In the genomic region with DNA sequence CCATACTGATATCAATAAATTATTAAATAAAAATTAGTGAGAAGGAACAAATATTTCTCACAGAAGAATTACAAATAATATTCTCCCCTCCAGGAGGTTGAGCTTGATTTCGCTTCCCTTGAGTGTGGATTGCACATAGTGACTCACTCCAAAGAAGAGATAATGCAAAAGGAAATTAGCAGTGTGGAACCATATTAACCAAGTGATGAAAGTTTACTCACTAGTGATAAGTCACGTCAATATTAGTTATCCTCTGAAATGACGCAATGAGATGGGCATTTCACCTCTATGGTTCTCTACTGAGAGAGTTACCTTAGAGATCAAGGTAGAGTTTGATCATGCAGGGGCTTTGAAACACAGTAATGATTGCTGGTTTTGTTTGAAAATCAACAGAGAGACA, we compare ENCODE assay signal across 20 cellular contexts.
"Had no signal": no experiment of that assay in that cellular context is flagged by ENCODE, and none has a peak within 500 bp of the region (broad histone marks: within the 10 kb centered on the region; RNA-seq: fewer than 3 reads in every experiment).

No MANE protein-coding gene starts in this region.

- H3K4me3 Mint-ChIP-seq: activated CD4-positive, alpha-beta memory T cell treated with anti-CD3 and anti-CD28 coated beads for 36 hours; activated CD8-positive, alpha-beta memory T cell treated with anti-CD3 and anti-CD28 coated beads, Interleukin-2, amount 10 ng/mL, durations not matched to agents 7 days and 5 days; activated naive CD8-positive, alpha-beta T cell treated with anti-CD3 and anti-CD28 coated beads for 36 hours; activated T-helper 17 cell treated with anti-CD3 and anti-CD28 coated beads, Interleukin-2, amount 50 U/mL, for 72 hours; brain; nephron progenitor cell; stimulated activated memory B cell treated with anti-CD40 and anti-IgM and Interleukin-4, amounts not matched to agents 10 μg/mL and 1 μg/mL and 100 μg/mL, for 72 hours; WTC11 had no signal

- H3K36me3 Mint-ChIP-seq: activated CD4-positive, alpha-beta memory T cell treated with anti-CD3 and anti-CD28 coated beads for 36 hours; activated CD8-positive, alpha-beta memory T cell treated with anti-CD3 and anti-CD28 coated beads, Interleukin-2, amount 10 ng/mL, durations not matched to agents 7 days and 5 days; activated naive CD8-positive, alpha-beta T cell treated with anti-CD3 and anti-CD28 coated beads for 36 hours; stimulated activated memory B cell treated with anti-CD40 and anti-IgM and Interleukin-4, amounts not matched to agents 10 μg/mL and 1 μg/mL and 100 μg/mL, for 72 hours; WTC11 had no signal

- H3K27me3 Mint-ChIP-seq: activated CD8-positive, alpha-beta memory T cell treated with anti-CD3 and anti-CD28 coated beads, Interleukin-2, amount 10 ng/mL, durations not matched to agents 7 days and 5 days; brain; stimulated activated memory B cell treated with anti-CD40 and anti-IgM and Interleukin-4, amounts not matched to agents 10 μg/mL and 1 μg/mL and 100 μg/mL, for 72 hours had no signal

- ATAC-seq: activated CD8-positive, alpha-beta memory T cell treated with anti-CD3 and anti-CD28 coated beads, Interleukin-2, amount 10 ng/mL, durations not matched to agents 7 days and 5 days; activated T-helper 17 cell treated with anti-CD3 and anti-CD28 coated beads, Interleukin-2, amount 50 U/mL, for 72 hours; esophagus mucosa; left lung; stimulated activated memory B cell treated with anti-CD40 and anti-IgM and Interleukin-4, amounts not matched to agents 10 μg/mL and 1 μg/mL and 100 μg/mL, for 72 hours; WTC11 had no signal

- H3K36me3 ChIP-seq: left lung, spleen, thoracic aorta, upper lobe of left lung had no signal

- H3K4me3 ChIP-seq: left lung, spleen, thoracic aorta, upper lobe of left lung had no signal

- H3K9me3 Mint-ChIP-seq: activated CD4-positive, alpha-beta memory T cell treated with anti-CD3 and anti-CD28 coated beads for 36 hours; activated naive CD8-positive, alpha-beta T cell treated with anti-CD3 and anti-CD28 coated beads for 36 hours; activated T-helper 17 cell treated with anti-CD3 and anti-CD28 coated beads, Interleukin-2, amount 50 U/mL, for 72 hours; stimulated activated memory B cell treated with anti-CD40 and anti-IgM and Interleukin-4, amounts not matched to agents 10 μg/mL and 1 μg/mL and 100 μg/mL, for 72 hours had no signal

- H3K27me3 ChIP-seq: left lung, upper lobe of left lung had no signal

- H3K27ac Mint-ChIP-seq: activated CD4-positive, alpha-beta memory T cell treated with anti-CD3 and anti-CD28 coated beads for 36 hours; activated CD8-positive, alpha-beta memory T cell treated with anti-CD3 and anti-CD28 coated beads, Interleukin-2, amount 10 ng/mL, durations not matched to agents 7 days and 5 days; activated naive CD8-positive, alpha-beta T cell treated with anti-CD3 and anti-CD28 coated beads for 36 hours; activated T-helper 17 cell treated with anti-CD3 and anti-CD28 coated beads, Interleukin-2, amount 50 U/mL, for 72 hours; brain; nephron progenitor cell; stimulated activated memory B cell treated with anti-CD40 and anti-IgM and Interleukin-4, amounts not matched to agents 10 μg/mL and 1 μg/mL and 100 μg/mL, for 72 hours; WTC11 had no signal

- H3K27ac ChIP-seq: left lung, spleen, thoracic aorta, upper lobe of left lung had no signal

- DNase-seq: activated CD4-positive, alpha-beta memory T cell treated with anti-CD3 and anti-CD28 coated beads for 36 hours; activated CD4-positive, alpha-beta T cell treated with anti-CD3 and anti-CD28 coated beads for 4 hours; activated CD8-positive, alpha-beta memory T cell treated with anti-CD3 and anti-CD28 coated beads, Interleukin-2, amount 10 ng/mL, durations not matched to agents 7 days and 5 days; activated naive CD4-positive, alpha-beta T cell; activated naive CD8-positive, alpha-beta T cell treated with anti-CD3 and anti-CD28 coated beads for 36 hours; cortex of kidney; left lung; nephron progenitor cell; occipital lobe; posterior cingulate gyrus; retina; spleen; stimulated activated CD4-positive, alpha-beta T cell treated with anti-CD3 and anti-CD28 coated beads, Interleukin-4, amount 100 ng/mL, for 4 hours; upper lobe of left lung had no signal

- H3K4me1 Mint-ChIP-seq: activated CD8-positive, alpha-beta memory T cell treated with anti-CD3 and anti-CD28 coated beads, Interleukin-2, amount 10 ng/mL, durations not matched to agents 7 days and 5 days; activated naive CD8-positive, alpha-beta T cell treated with anti-CD3 and anti-CD28 coated beads for 36 hours; activated T-helper 17 cell treated with anti-CD3 and anti-CD28 coated beads, Interleukin-2, amount 50 U/mL, for 72 hours; nephron progenitor cell; stimulated activated memory B cell treated with anti-CD40 and anti-IgM and Interleukin-4, amounts not matched to agents 10 μg/mL and 1 μg/mL and 100 μg/mL, for 72 hours; WTC11 had no signal
